9 cellular contexts compared by ENCODE assay signal in the genomic region with DNA sequence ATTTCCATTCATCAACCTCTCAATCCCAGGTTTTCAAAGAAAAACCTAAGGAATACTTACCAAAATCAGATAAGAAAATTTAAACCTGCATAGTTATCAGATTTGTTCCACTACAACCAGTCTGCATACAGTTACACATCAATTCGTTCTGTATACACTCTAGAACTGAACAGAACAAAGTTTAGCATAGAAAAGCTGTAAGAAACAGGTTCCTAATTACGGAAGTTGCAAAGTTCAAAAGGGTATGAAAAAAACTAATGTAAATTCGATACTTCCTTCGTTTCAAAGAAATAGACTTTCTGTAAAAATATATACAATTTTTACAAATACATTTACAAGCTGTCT. TPM values are rescaled to one million over a fixed set of nuclear protein-coding genes. Genes with fewer than 3 reads are reported as not detected.
DNase-seq lines count a peak whose midpoint lies in the region; ATAC-seq and TF ChIP-seq lines count a peak whose summit lies in the region.
"Had no signal": no experiment of that assay in that cellular context is flagged by ENCODE, and none has a peak within 500 bp of the region (broad histone marks: within the 10 kb centered on the region; RNA-seq: fewer than 3 reads in every experiment).

No MANE protein-coding gene starts in this region.

- no peak overlapping the region for H2AFZ ChIP-seq in neural progenitor cell (replicated peaks)

- H4K20me1 ChIP-seq in neural progenitor cell (ENCODE audit: low read depth) = peaks cover 64% of the 10 kb centered on the region

- H3K27me3 ChIP-seq in CD4-positive, CD25-positive, alpha-beta regulatory T cell (ENCODE audit: control insufficient read depth, insufficient read depth, low read length) = no peaks in the 10 kb centered on the region
- H3K27me3 ChIP-seq in NT2/D1 (ENCODE audit: insufficient read depth, insufficient read length) = no peaks in the 10 kb centered on the region
- H3K27me3 ChIP-seq in endocrine pancreas (ENCODE audit: control insufficient read depth, insufficient read depth, low read length) = no peaks in the 10 kb centered on the region
- no peaks in the 10 kb centered on the region for H3K27me3 ChIP-seq in neural progenitor cell

- no peak for DNase-seq in CD4-positive, CD25-positive, alpha-beta regulatory T cell
- DNase-seq in NT2/D1 (ENCODE audit: low read depth, low spot score) = no peak
- no peak for DNase-seq in neural progenitor cell (ENCODE audit: low spot score)
- DNase-seq in NK-92 treated with Interleukin-12 subunit alpha and Interleukin-12 subunit beta, amount 100 ng/mL, for 24 hours (lab: John Stamatoyannopoulos, UW) = no peak
- no peak for DNase-seq in stimulated activated CD4-positive, alpha-beta T cell treated with anti-CD3 and anti-CD28 coated beads, Interleukin-4, amount 100 ng/mL, for 24 hours
- DNase-seq in NCI-H1105 (lab: John Stamatoyannopoulos, UW) = no peak
- DNase-seq: NCI-H446 had no signal

- H3K4me1 ChIP-seq in CD4-positive, CD25-positive, alpha-beta regulatory T cell (ENCODE audit: control insufficient read depth, insufficient read depth, low read length, poor library complexity, severe bottlenecking) = peaks cover 51% of the 10 kb centered on the region
- H3K4me1 ChIP-seq in NT2/D1 (ENCODE audit: insufficient read depth, insufficient read length) (peaks cover 3% of the 10 kb centered on the region), endocrine pancreas (ENCODE audit: control insufficient read depth, insufficient read depth, low read length) (peaks cover 14% of the 10 kb centered on the region), neural progenitor cell (peaks cover 30% of the 10 kb centered on the region)

- peaks cover 0 to 3% (median 0%) of the 10 kb centered on the region in 7 donors for H3K9me3 Mint-ChIP-seq in CD4-positive, CD25-positive, alpha-beta regulatory T cell
- H3K9me3 Mint-ChIP-seq in neural progenitor cell = no peaks in the 10 kb centered on the region

- peaks cover 65% of the 10 kb centered on the region for H3K36me3 Mint-ChIP-seq in CD4-positive, CD25-positive, alpha-beta regulatory T cell
- peaks cover 48% of the 10 kb centered on the region for H3K36me3 Mint-ChIP-seq in neural progenitor cell

- TF ChIP-seq CTCF in neural progenitor cell (IDR thresholded peaks at IDR 0.05) = no peak

- peak overlapping the region; percentile 99 for H3K4me2 ChIP-seq in neural progenitor cell

- peaks cover 64% of the 10 kb centered on the region for H3K36me3 ChIP-seq in CD4-positive, CD25-positive, alpha-beta regulatory T cell (ENCODE audit: control insufficient read depth, insufficient read depth, low read length)
- H3K36me3 ChIP-seq in NT2/D1 (ENCODE audit: insufficient read depth, insufficient read length, low read length) (peaks cover 66% of the 10 kb centered on the region), endocrine pancreas (ENCODE audit: control insufficient read depth, insufficient read depth, low read length) (peaks cover 17% of the 10 kb centered on the region), neural progenitor cell (peaks cover 30% of the 10 kb centered on the region)

- peaks cover 9% of the 10 kb centered on the region for H3K27me3 Mint-ChIP-seq in CD4-positive, CD25-positive, alpha-beta regulatory T cell
- H3K27me3 Mint-ChIP-seq in neural progenitor cell (ENCODE audit: insufficient read depth, low read depth) = peaks cover 2% of the 10 kb centered on the region

- peak overlapping the region; percentile 98 to 100 (median 99) for H3K4me3 Mint-ChIP-seq in CD4-positive, CD25-positive, alpha-beta regulatory T cell
- H3K4me3 Mint-ChIP-seq in neural progenitor cell = peak overlapping the region; percentile 96

- peaks cover 92% of the 10 kb centered on the region for H3K79me2 ChIP-seq in neural progenitor cell (ENCODE audit: low read depth)

- no peak for ATAC-seq in CD4-positive, CD25-positive, alpha-beta regulatory T cell (ENCODE audit: low read depth in 2 of 2)
- no peak for ATAC-seq in HG02840 (IDR thresholded peaks at IDR 0.05; ENCODE audit: low FRiP score, unreplicated experiment)

- peak overlapping the region; percentile 95 for H3K27ac ChIP-seq in CD4-positive, CD25-positive, alpha-beta regulatory T cell (ENCODE audit: insufficient read depth, low read length, poor library complexity, severe bottlenecking)
- H3K27ac ChIP-seq in neural progenitor cell = no peak overlapping the region

- H3K9me3 ChIP-seq in CD4-positive, CD25-positive, alpha-beta regulatory T cell (ENCODE audit: control insufficient read depth in 2 of 2, low read length in 2 of 2) = no peaks in the 10 kb centered on the region
- no peaks in the 10 kb centered on the region for H3K9me3 ChIP-seq in NT2/D1 (ENCODE audit: insufficient read depth, low read length)
- no peaks in the 10 kb centered on the region for H3K9me3 ChIP-seq in endocrine pancreas (ENCODE audit: control insufficient read depth, low read length)
- H3K9me3 ChIP-seq in neural progenitor cell (ENCODE audit: low read depth) = no peaks in the 10 kb centered on the region

- no peak overlapping the region for H3K9ac ChIP-seq in NT2/D1 (ENCODE audit: insufficient read length, low read depth)
- H3K9ac ChIP-seq in endocrine pancreas (ENCODE audit: control insufficient read depth, insufficient read depth, low read length) = no peak overlapping the region
- peak overlapping the region; percentile 97 for H3K9ac ChIP-seq in neural progenitor cell

- peak overlapping the region; percentile 99 for H3K4me3 ChIP-seq in CD4-positive, CD25-positive, alpha-beta regulatory T cell (ENCODE audit: low read depth, low read length)
- peak overlapping the region; percentile 100 for H3K4me3 ChIP-seq in NT2/D1 (ENCODE audit: insufficient read length, low read depth)
- peak overlapping the region; percentile 99 for H3K4me3 ChIP-seq in endocrine pancreas (ENCODE audit: control insufficient read depth, insufficient read depth, low read length)
- H3K4me3 ChIP-seq in neural progenitor cell = peak overlapping the region; percentile 71

- H3K27ac Mint-ChIP-seq in CD4-positive, CD25-positive, alpha-beta regulatory T cell = peak overlapping the region; percentile 95 to 98 (median 97)
- H3K27ac Mint-ChIP-seq in neural progenitor cell = no peak overlapping the region

- peaks cover 84% of the 10 kb centered on the region for H3F3A ChIP-seq in neural progenitor cell (ENCODE audit: low read depth)

- H3K4me1 Mint-ChIP-seq in CD4-positive, CD25-positive, alpha-beta regulatory T cell = peaks cover 7 to 50% (median 32%) of the 10 kb centered on the region in 4 donors
- H3K4me1 Mint-ChIP-seq in neural progenitor cell = peaks cover 41% of the 10 kb centered on the region

RNA-seq across cellular contexts. Expression of a gene that starts 3.1 kb away (rescaled TPM):
- total RNA-seq in CD4-positive, CD25-positive, alpha-beta regulatory T cell = 764 TPM
- 100 to 1,000 TPM; 167 to 209 (median 178) TPM for polyA plus RNA-seq in CD4-positive, CD25-positive, alpha-beta regulatory T cell
- total RNA-seq in neural progenitor cell (ENCODE audit: low replicate concordance) = 202 and 232 TPM in 2 replicates

RNA-seq across cellular contexts. Expression of a gene that starts 27.1 kb away (rescaled TPM):
- 0.12 TPM for total RNA-seq in CD4-positive, CD25-positive, alpha-beta regulatory T cell
- under 1 TPM in 1 of 4 donors, not detected in 3; 0.22 TPM for polyA plus RNA-seq in CD4-positive, CD25-positive, alpha-beta regulatory T cell
- not detected in 2 replicates for total RNA-seq in neural progenitor cell (ENCODE audit: low replicate concordance)

RNA-seq across cellular contexts. Expression of a gene that starts 53.1 kb away (rescaled TPM):
- total RNA-seq in CD4-positive, CD25-positive, alpha-beta regulatory T cell = 169 TPM
- polyA plus RNA-seq in CD4-positive, CD25-positive, alpha-beta regulatory T cell = 10 to 100 TPM; 41.2 to 61.9 (median 52.4) TPM
- 133 and 201 TPM in 2 replicates for total RNA-seq in neural progenitor cell (ENCODE audit: low replicate concordance)
